In genomic region chr16:1983544-1984346, GRCh38 we compare ENCODE assay signal across 8 cellular contexts. TPM values are rescaled to one million over a fixed set of nuclear protein-coding genes. Genes with fewer than 3 reads are reported as not detected.
DNase-seq lines count a peak whose midpoint lies in the region; ATAC-seq and TF ChIP-seq lines count a peak whose summit lies in the region.

TSS of gene GFER (plus strand) at chr16:1984193. CDS start at chr16:1984219, 26 bp downstream.

- TF ChIP-seq CTCF in activated B cell treated with CpG ODN at 0.5 μM for 24 hours (IDR thresholded peaks at IDR 0.05): no peak

- DNase-seq in C1 segment of cervical spinal cord (lab: John Stamatoyannopoulos, UW) (peak in 13 of 14 donors; percentile 56 to 91 (median 76)), NCI-H2227 (lab: John Stamatoyannopoulos, UW; ENCODE audit: unreplicated experiment) (peak; percentile 97), activated B cell treated with CpG ODN at 0.5 μM for 24 hours (peak; percentile 80), cortex of kidney (lab: John Stamatoyannopoulos, UW) (peak; percentile 77), kidney tubule cell (ENCODE audit: low spot score) (peak; percentile 94)
- DNase-seq in stimulated activated CD4-positive, alpha-beta T cell treated with anti-CD3 and anti-CD28 coated beads, Interleukin-12 subunit alpha, Interleukin-12 subunit beta, amount 100 ng/mL, for 48 hours (ENCODE audit: low read depth in 2 of 3, low spot score in 1 of 3): peak; percentile 54 to 76 (median 55)

- H3K4me3 Mint-ChIP-seq in activated B cell treated with CpG ODN at 0.5 μM for 24 hours: peak within 1 kb of the TSS; percentile 83

- POLR2A ChIA-PET in activated B cell treated with CpG ODN at 0.5 μM for 24 hours (lab: Charles Lee): interaction anchor here (0.6 to 21.9 kb wide), 8 partner anchors 8 to 657 kb away, joined by 3 to 351 read pairs (median 6); partner anchors contain the start of genes NDUFB10, RNF151, RPS2 and TBL3

- peaks cover 14% of the 10 kb centered on the region for H3K27me3 Mint-ChIP-seq in activated B cell treated with CpG ODN at 0.5 μM for 24 hours

- ATAC-seq in GM19025 (IDR thresholded peaks at IDR 0.05; ENCODE audit: low read depth, unreplicated experiment) (peak; percentile 78), HG03139 (IDR thresholded peaks at IDR 0.05; ENCODE audit: unreplicated experiment) (peak; percentile 73), activated B cell treated with CpG ODN at 0.5 μM for 24 hours (ENCODE audit: low read depth) (peak; percentile 92)

- peaks cover 27% of the 10 kb centered on the region for H3K4me1 Mint-ChIP-seq in activated B cell treated with CpG ODN at 0.5 μM for 24 hours

- peak within 1 kb of the TSS; percentile 35 for H3K27ac Mint-ChIP-seq in activated B cell treated with CpG ODN at 0.5 μM for 24 hours

- intact Hi-C loops in activated B cell treated with CpG ODN at 0.5 μM for 24 hours (cut with micrococcal nuclease): loop anchor here (1.0 kb wide), 3 partner anchors 9 to 19 kb away; partner anchors contain the start of gene RPS2

- CTCF ChIA-PET in activated B cell treated with CpG ODN at 0.5 μM for 24 hours (lab: Charles Lee): interaction anchor here (0.8 to 1.2 kb wide), 2 partner anchors 20 to 156 kb away, joined by 3 to 6 read pairs; no protein-coding TSS in a partner anchor

- H3K9me3 Mint-ChIP-seq in activated B cell treated with CpG ODN at 0.5 μM for 24 hours: no peaks in the 10 kb centered on the region

- peaks cover 16% of the 10 kb centered on the region for H3K36me3 Mint-ChIP-seq in activated B cell treated with CpG ODN at 0.5 μM for 24 hours (ENCODE audit: low read depth)

RNA-seq across cellular contexts. Expression of gene GFER, which starts in this region (rescaled TPM):
- 31.6 and 39.4 TPM in 2 replicates for total RNA-seq in activated B cell treated with CpG ODN at 0.5 μM for 24 hours

Comparison
In these comparisons a context has a peak if more than half of its experiments do, and no peak if none do; other contexts are left out.
1. Peak in every context shown above with its lines: DNase-seq and ATAC-seq.